ENCODE assay signal across 2 cellular contexts in the genomic region with DNA sequence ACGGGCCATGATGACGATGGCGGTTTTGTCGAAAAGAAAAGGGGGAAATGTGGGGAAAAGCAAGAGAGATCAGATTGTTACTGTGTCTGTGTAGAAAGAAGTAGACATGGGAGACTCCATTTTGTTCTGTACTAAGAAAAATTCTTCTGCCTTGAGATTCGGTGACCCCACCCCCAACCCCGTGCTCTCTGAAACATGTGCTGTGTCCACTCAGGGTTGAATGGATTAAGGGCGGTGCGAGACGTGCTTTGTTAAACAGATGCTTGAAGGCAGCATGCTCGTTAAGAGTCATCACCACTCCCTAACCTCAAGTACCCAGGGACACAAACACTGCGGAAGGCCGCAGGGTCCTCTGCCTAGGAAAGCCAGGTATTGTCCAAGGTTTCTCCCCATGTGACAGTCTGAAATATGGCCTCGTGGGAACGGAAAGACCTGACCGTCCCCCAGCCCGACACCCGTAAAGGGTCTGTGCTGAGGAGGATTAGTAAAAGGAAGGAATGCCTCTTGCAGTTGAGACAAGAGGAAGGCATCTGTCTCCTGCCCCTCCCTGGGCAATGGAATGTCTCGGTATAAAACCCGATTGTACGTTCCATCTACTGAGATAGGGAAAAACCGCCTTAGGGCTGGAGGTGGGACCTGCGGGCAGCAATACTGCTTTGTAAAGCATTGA. TPM values are rescaled to one million over a fixed set of nuclear protein-coding genes. Genes with fewer than 3 reads are reported as not detected.
"Had no signal": no experiment of that assay in that cellular context is flagged by ENCODE, and none has a peak within 500 bp of the region (broad histone marks: within the 10 kb centered on the region; RNA-seq: fewer than 3 reads in every experiment).

No MANE protein-coding gene starts in this region.

RNA-seq across cellular contexts. Expression of a gene that starts 22.2 kb away (rescaled TPM):
- total RNA-seq: naive thymus-derived CD8-positive, alpha-beta T cell; T-helper 17 cell had no signal
- polyA plus RNA-seq: naive thymus-derived CD8-positive, alpha-beta T cell had no signal
